8 cellular contexts compared by ENCODE assay signal in the genomic region with DNA sequence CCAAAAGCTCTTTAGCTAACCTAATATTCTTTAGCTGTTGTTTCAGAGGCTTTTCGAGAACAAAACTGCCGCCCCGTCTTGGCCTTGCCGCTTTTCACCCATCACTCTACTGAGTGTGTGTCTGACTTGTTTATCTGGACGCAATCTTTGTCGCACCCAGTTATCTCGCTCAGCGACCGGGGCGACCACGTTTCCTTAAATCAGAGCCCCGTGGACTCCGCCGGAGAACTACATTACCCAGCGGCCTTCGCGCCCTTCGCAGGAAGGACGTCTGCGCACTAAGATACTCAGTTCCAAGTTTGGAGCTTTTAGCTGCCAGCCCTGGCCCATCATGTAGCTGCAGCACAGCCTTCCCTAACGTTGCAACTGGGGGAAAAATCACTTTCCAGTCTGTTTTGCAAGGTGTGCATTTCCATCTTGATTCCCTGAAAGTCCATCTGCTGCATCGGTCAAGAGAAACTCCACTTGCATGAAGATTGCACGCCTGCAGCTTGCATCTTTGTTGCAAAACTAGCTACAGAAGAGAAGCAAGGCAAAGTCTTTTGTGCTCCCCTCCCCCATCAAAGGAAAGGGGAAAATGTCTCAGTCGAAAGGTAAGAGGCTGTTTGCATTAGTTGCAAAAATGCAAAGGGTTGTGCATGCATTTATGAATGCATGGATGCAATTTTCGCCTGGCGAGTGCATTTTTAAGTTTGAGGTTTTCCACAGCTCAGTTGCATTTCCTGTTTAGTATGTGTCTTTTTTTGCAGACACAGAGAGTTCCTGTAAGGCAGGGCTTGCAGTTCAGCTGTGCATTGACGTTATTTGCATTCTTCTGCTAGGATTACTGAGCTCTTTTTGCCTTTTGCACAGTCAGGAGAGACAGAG. TPM values are rescaled to one million over a fixed set of nuclear protein-coding genes. Genes with fewer than 3 reads are reported as not detected.
DNase-seq lines count a peak whose midpoint lies in the region; ATAC-seq and TF ChIP-seq lines count a peak whose summit lies in the region.

TSS of gene MAP2K6 (plus strand) at position 290 of the 867 bp plus-strand sequence. CDS start at position 578, 288 bp downstream.

- peak within 1 kb of the TSS; percentile 68 for H3K4me3 ChIP-seq in coronary artery

- peak within 1 kb of the TSS in 1 of 2 donors; percentile 15 for H3K27ac ChIP-seq in coronary artery

- TF ChIP-seq CTCF in coronary artery (IDR thresholded peaks at IDR 0.05) = no peak

- DNase-seq in A172 (ENCODE audit: low spot score) (peak; percentile 16), NCI-H2171 treated with DMSO at 0.1 percent for 48 hours (lab: John Stamatoyannopoulos, UW) (peak; percentile 70), coronary artery (ENCODE audit: low spot score) (peak; percentile 79), left kidney (ENCODE audit: low read depth, low spot score) (peak; percentile 94)
- DNase-seq in activated CD4-positive, CD25-positive, alpha-beta regulatory T cell treated with anti-CD3 and anti-CD28 coated beads, Interleukin-2, amount 50 U/mL, for 72 hours = peak; percentile 69
- DNase-seq in stimulated activated CD4-positive, alpha-beta T cell treated with anti-CD3 and anti-CD28 coated beads, Interleukin-2, amount 100 ng/mL, for 24 hours = peak; percentile 80 to 85

- ATAC-seq in GM18511 (IDR thresholded peaks at IDR 0.05; ENCODE audit: unreplicated experiment) (peak; percentile 97), HG02981 (IDR thresholded peaks at IDR 0.05; ENCODE audit: unreplicated experiment) (peak; percentile 98)

RNA-seq across cellular contexts. Expression of gene MAP2K6, which starts in this region (rescaled TPM):
- 0.31 and 1.1 TPM in 2 replicates for total RNA-seq in A172 (2014; rRNA removed; shearing (Covaris generic))

Comparison
In these comparisons a context has a peak if more than half of its experiments do, and no peak if none do; other contexts are left out.
1. DNase-seq: peak in every context shown above with its lines; median percentile 94 in left kidney; 82 in stimulated activated CD4-positive, alpha-beta T cell treated with anti-CD3 and anti-CD28 coated beads, Interleukin-2, amount 100 ng/mL, for 24 hours; 79 in coronary artery; 70 in NCI-H2171 treated with DMSO at 0.1 percent for 48 hours; 69 in activated CD4-positive, CD25-positive, alpha-beta regulatory T cell treated with anti-CD3 and anti-CD28 coated beads, Interleukin-2, amount 50 U/mL, for 72 hours; 16 in A172.